ENCODE assay signal across 19 cellular contexts in genomic region chr17:82862191-82862590, GRCh38. TPM values are rescaled to one million over a fixed set of nuclear protein-coding genes. Genes with fewer than 3 reads are reported as not detected.
A peak's percentile ranks its signal among the peaks of the same experiment; 100 is the strongest.
DNase-seq lines count a peak whose midpoint lies in the region; ATAC-seq and TF ChIP-seq lines count a peak whose summit lies in the region.
"Had no signal": no experiment of that assay in that cellular context is flagged by ENCODE, and none has a peak within 500 bp of the region (broad histone marks: within the 10 kb centered on the region; RNA-seq: fewer than 3 reads in every experiment).

No MANE protein-coding gene starts in this region.

- CTCF ChIA-PET in activated CD8-positive, alpha-beta memory T cell treated with anti-CD3 and anti-CD28 coated beads, Interleukin-2, amount 10 ng/mL, durations not matched to agents 7 days and 5 days (lab: Charles Lee): interaction anchor here (1.4 to 4.0 kb wide), 3 partner anchors 9 to 23 kb away, joined by 5 to 38 read pairs (median 8); no protein-coding TSS in a partner anchor

- no peak overlapping the region for H3K4me3 Mint-ChIP-seq in activated CD8-positive, alpha-beta memory T cell treated with anti-CD3 and anti-CD28 coated beads, Interleukin-2, amount 10 ng/mL, durations not matched to agents 7 days and 5 days
- no peak overlapping the region for H3K4me3 Mint-ChIP-seq in brain
- H3K4me3 Mint-ChIP-seq in stimulated activated effector memory CD8-positive, alpha-beta T cell treated with anti-CD3 and anti-CD28 coated beads, Interleukin-12 subunit alpha, Interleukin-12 subunit beta, amount 100 ng/mL, for 72 hours: peak overlapping the region; percentile 90

- no peaks in the 10 kb centered on the region for H3K9me3 Mint-ChIP-seq in activated CD8-positive, alpha-beta memory T cell treated with anti-CD3 and anti-CD28 coated beads, Interleukin-2, amount 10 ng/mL, durations not matched to agents 7 days and 5 days (ENCODE audit: low read depth)
- peaks cover 0 to 7% (median 2%) of the 10 kb centered on the region in 5 experiments for H3K9me3 Mint-ChIP-seq in brain
- H3K9me3 Mint-ChIP-seq in stimulated activated effector memory CD8-positive, alpha-beta T cell treated with anti-CD3 and anti-CD28 coated beads, Interleukin-12 subunit alpha, Interleukin-12 subunit beta, amount 100 ng/mL, for 72 hours: no peaks in the 10 kb centered on the region

- TF ChIP-seq CTCF in brain (conservative IDR thresholded peaks at IDR 0.05): no peak

- peak overlapping the region; percentile 99 for H3K27ac Mint-ChIP-seq in activated CD8-positive, alpha-beta memory T cell treated with anti-CD3 and anti-CD28 coated beads, Interleukin-2, amount 10 ng/mL, durations not matched to agents 7 days and 5 days
- H3K27ac Mint-ChIP-seq in brain: peak overlapping the region; percentile 14 to 96 (median 84)
- H3K27ac Mint-ChIP-seq in stimulated activated effector memory CD8-positive, alpha-beta T cell treated with anti-CD3 and anti-CD28 coated beads, Interleukin-12 subunit alpha, Interleukin-12 subunit beta, amount 100 ng/mL, for 72 hours: peak overlapping the region; percentile 96

- H3K9ac ChIP-seq in SK-N-MC (ENCODE audit: insufficient read length): no peak overlapping the region

- H3K9me3 ChIP-seq in SK-N-MC (ENCODE audit: low read depth, low read length): no peaks in the 10 kb centered on the region
- H3K9me3 ChIP-seq: pancreas had no signal

- peaks cover 3% of the 10 kb centered on the region for H3K36me3 Mint-ChIP-seq in activated CD8-positive, alpha-beta memory T cell treated with anti-CD3 and anti-CD28 coated beads, Interleukin-2, amount 10 ng/mL, durations not matched to agents 7 days and 5 days
- peaks cover 13% of the 10 kb centered on the region for H3K36me3 Mint-ChIP-seq in brain
- H3K36me3 Mint-ChIP-seq in stimulated activated effector memory CD8-positive, alpha-beta T cell treated with anti-CD3 and anti-CD28 coated beads, Interleukin-12 subunit alpha, Interleukin-12 subunit beta, amount 100 ng/mL, for 72 hours: peaks cover 4% of the 10 kb centered on the region

- DNase-seq in activated CD8-positive, alpha-beta memory T cell treated with anti-CD3 and anti-CD28 coated beads, Interleukin-2, amount 10 ng/mL, durations not matched to agents 7 days and 5 days: no peak
- no peak for DNase-seq in activated CD8-positive, alpha-beta memory T cell treated with anti-CD3 and anti-CD28 coated beads for 24 hours
- DNase-seq in SK-N-MC (ENCODE audit: low read depth, low spot score) (no peak), NOMO-1 (lab: John Stamatoyannopoulos, UW; ENCODE audit: unreplicated experiment in 2 of 2) (no peak), NCI-H2171 (lab: John Stamatoyannopoulos, UW) (no peak), mucosa of gallbladder (ENCODE audit: low spot score) (no peak)
- DNase-seq in stimulated activated effector memory CD8-positive, alpha-beta T cell treated with anti-CD3 and anti-CD28 coated beads, Interleukin-12 subunit alpha, Interleukin-12 subunit beta, amount 100 ng/mL, for 72 hours (ENCODE audit: low spot score in 2 of 2): no peak
- DNase-seq: activated CD4-positive, CD25-positive, alpha-beta regulatory T cell; activated T-cell treated with anti-CD3 and anti-CD28 coated beads for 4 hours; amygdala; cerebellar nuclear complex; IMR-90; NCI-H82; SW 1271 had no signal

- no peaks in the 10 kb centered on the region for H3K36me3 ChIP-seq in SK-N-MC (ENCODE audit: insufficient read depth, low read length)
- H3K36me3 ChIP-seq: pancreas had no signal

- no peaks in the 10 kb centered on the region for H3K27me3 Mint-ChIP-seq in activated CD8-positive, alpha-beta memory T cell treated with anti-CD3 and anti-CD28 coated beads, Interleukin-2, amount 10 ng/mL, durations not matched to agents 7 days and 5 days
- H3K27me3 Mint-ChIP-seq in brain: no peaks in the 10 kb centered on the region

- H3K27ac ChIP-seq in SK-N-MC: 0 out of 2 replicates have a peak overlapping the region, but pooled peaks have one; percentile 19
- H3K27ac ChIP-seq: pancreas had no signal

- peaks cover 71% of the 10 kb centered on the region for H3K4me1 Mint-ChIP-seq in activated CD8-positive, alpha-beta memory T cell treated with anti-CD3 and anti-CD28 coated beads, Interleukin-2, amount 10 ng/mL, durations not matched to agents 7 days and 5 days
- peaks cover 82% of the 10 kb centered on the region for H3K4me1 Mint-ChIP-seq in brain
- H3K4me1 Mint-ChIP-seq in stimulated activated effector memory CD8-positive, alpha-beta T cell treated with anti-CD3 and anti-CD28 coated beads, Interleukin-12 subunit alpha, Interleukin-12 subunit beta, amount 100 ng/mL, for 72 hours: peaks cover 84% of the 10 kb centered on the region

- no peak overlapping the region for H3K4me3 ChIP-seq in SK-N-MC
- H3K4me3 ChIP-seq: pancreas had no signal

- ATAC-seq in activated CD8-positive, alpha-beta memory T cell treated with anti-CD3 and anti-CD28 coated beads, Interleukin-2, amount 10 ng/mL, durations not matched to agents 7 days and 5 days: no peak
- no peak for ATAC-seq in stimulated activated effector memory CD8-positive, alpha-beta T cell treated with anti-CD3 and anti-CD28 coated beads, Interleukin-12 subunit alpha, Interleukin-12 subunit beta, amount 100 ng/mL, for 72 hours
- ATAC-seq: pancreas had no signal

RNA-seq across cellular contexts. Expression of gene ZNF750, which starts 22.4 kb away (rescaled TPM):
- total RNA-seq in activated CD8-positive, alpha-beta memory T cell treated with anti-CD3 and anti-CD28 coated beads, Interleukin-2, amount 10 ng/mL, durations not matched to agents 7 days and 5 days: not detected
- 0.31 TPM for polyA plus RNA-seq in brain (ENCODE audit: insufficient read depth, low read depth, low replicate concordance)
- not detected for total RNA-seq in mucosa of gallbladder
- total RNA-seq: A673, IMR-90, mononuclear cell, pancreas, skeletal muscle tissue had no signal
- polyA plus RNA-seq: IMR-90 had no signal
